29 cellular contexts compared by ENCODE assay signal in genomic region chr5:75571547-75571946, GRCh38. TPM values are rescaled to one million over a fixed set of nuclear protein-coding genes. Genes with fewer than 3 reads are reported as not detected.
DNase-seq lines count a peak whose midpoint lies in the region; ATAC-seq, FAIRE-seq and TF ChIP-seq lines count a peak whose summit lies in the region.
"Had no signal": no experiment of that assay in that cellular context is flagged by ENCODE, and none has a peak within 500 bp of the region (broad histone marks: within the 10 kb centered on the region; RNA-seq: fewer than 3 reads in every experiment).

No MANE protein-coding gene starts in this region.

- WGBS in GM12878 (ENCODE audit: insufficient coverage, insufficient replicate concordance, low lambda C conversion rate, missing lambda C conversion rate) = 28% methylated on average over 2 of the region's 2 CpGs

- TF ChIP-seq EP300 in GM12878 (IDR thresholded peaks at IDR 0.05; ENCODE audit: borderline replicate concordance in 1 of 2, control insufficient read depth in 1 of 2, low read depth in 2 of 2, low read length in 2 of 2) = 0 out of 4 replicates have a peak, but pooled peaks of 1 of the 2 experiments have one; percentile 12

- H3K36me3 Mint-ChIP-seq in stimulated activated naive B cell treated with anti-CD40 and anti-IgM and Interleukin-4, amounts not matched to agents 10 μg/mL and 1 μg/mL and 100 μg/mL, for 72 hours = peaks cover 14 to 17% of the 10 kb centered on the region in 2 donors

- no peak overlapping the region for H3K4me3 Mint-ChIP-seq in stimulated activated naive B cell treated with anti-CD40 and anti-IgM and Interleukin-4, amounts not matched to agents 10 μg/mL and 1 μg/mL and 100 μg/mL, for 72 hours
- H3K4me3 Mint-ChIP-seq: activated naive CD8-positive, alpha-beta T cell; central memory CD8-positive, alpha-beta T cell; T-helper 1 cell treated with Interleukin-12 subunit alpha and Interleukin-12 subunit beta and Interleukin-4 antibody, amounts not matched to agents 30 μg/mL and 1 μg/mL, for 36 hours had no signal

- H3K4me1 Mint-ChIP-seq in stimulated activated naive B cell treated with anti-CD40 and anti-IgM and Interleukin-4, amounts not matched to agents 10 μg/mL and 1 μg/mL and 100 μg/mL, for 72 hours = peaks cover 22 to 53% of the 10 kb centered on the region in 2 donors

- FAIRE-seq in GM12878 (lab: Jason Lieb, UNC) = no peak
- FAIRE-seq: astrocyte had no signal

- in situ Hi-C loops in GM12878 (cut with MboI) = no loop called here

- intact Hi-C loops in GM12878 (cut with micrococcal nuclease; ENCODE audit: unreplicated experiment) = no loop called here

- peak overlapping the region; percentile 44 for H3K4me2 ChIP-seq in GM12878 (ENCODE audit: control insufficient read depth, insufficient read depth)
- H3K4me2 ChIP-seq: hepatocyte, KMS-11 had no signal

- SMC1A ChIA-PET in GM12878 (lab: Charles Lee; ENCODE audit: uncharacterized antibody, unreplicated experiment) = interaction anchor here (0.6 to 8.3 kb wide), 6 partner anchors 47 to 90 kb away, joined by 3 to 60 read pairs (median 8); partner anchors contain the start of genes CERT1 and POLK

- peaks cover 20% of the 10 kb centered on the region for H3K79me2 ChIP-seq in GM12878 (ENCODE audit: control insufficient read depth, insufficient read depth, low read length)

- H3K4me1 ChIP-seq in GM12878 (ENCODE audit: control insufficient read depth, insufficient read depth, low read length) = peaks cover 32% of the 10 kb centered on the region
- H3K4me1 ChIP-seq: prostate gland had no signal

- ATAC-seq in GM12878 = no peak
- no peak for ATAC-seq in stimulated activated naive B cell treated with anti-CD40 and anti-IgM and Interleukin-4, amounts not matched to agents 10 μg/mL and 1 μg/mL and 100 μg/mL, for 72 hours (replicated peaks)
- ATAC-seq: HCT116 had no signal

- H3K36me3 ChIP-seq in GM12878 (ENCODE audit: control insufficient read depth in 2 of 2, insufficient read depth in 2 of 2, low read length in 1 of 2) = 0 out of 4 replicates have a peak, but pooled peaks cover 0 to 3% of the 10 kb centered on the region in 2 experiments
- H3K36me3 ChIP-seq: prostate gland had no signal

- peak overlapping the region; percentile 62 for H3K27ac Mint-ChIP-seq in stimulated activated naive B cell treated with anti-CD40 and anti-IgM and Interleukin-4, amounts not matched to agents 10 μg/mL and 1 μg/mL and 100 μg/mL, for 72 hours
- H3K27ac Mint-ChIP-seq: activated naive CD8-positive, alpha-beta T cell; activated T-helper 2 cell treated with anti-CD3 and anti-CD28 coated beads, Interferon-gamma antibody, Interleukin-2, Interleukin-4, amounts not matched to agents 10 μg/mL and 5 μg/mL and 100 μg/mL, durations not matched to agents 14 hours and 24 hours and 36 hours; T-helper 1 cell treated with Interleukin-12 subunit alpha and Interleukin-12 subunit beta and Interleukin-4 antibody, amounts not matched to agents 30 μg/mL and 1 μg/mL, for 36 hours had no signal

- CTCF ChIA-PET in GM12878 (lab: Yijun Ruan, JAX) = interaction anchor here (1.6 kb wide), 1 partner anchor 58 kb away, joined by 3 read pairs; no protein-coding TSS in a partner anchor

- no peak for TF ChIP-seq POLR2A in GM12878 (IDR thresholded peaks at IDR 0.05; ENCODE audit: low read depth, low read length)

- no peak overlapping the region for H3K27ac ChIP-seq in GM12878 (ENCODE audit: control insufficient read depth, insufficient read depth)
- H3K27ac ChIP-seq: hepatocyte, KMS-11, Peyer's patch, prostate gland, SJSA1, vagina, VCaP had no signal

- TF ChIP-seq RAD21 in GM12878 (IDR thresholded peaks at IDR 0.05; ENCODE audit: insufficient read depth, low read depth, low read length) = no peak

- BruUV-seq in GM12878 (replicated peaks; lab: Mats Ljungman, UMichigan) = no TSS peak

- no peaks in the 10 kb centered on the region for H4K20me1 ChIP-seq in GM12878 (ENCODE audit: control insufficient read depth, insufficient read depth)

- H3K9ac ChIP-seq in GM12878 (ENCODE audit: control insufficient read depth, insufficient read depth, low read length) = no peak overlapping the region
- H3K9ac ChIP-seq: KMS-11 had no signal

- RAD21 ChIA-PET in GM12878 (lab: Charles Lee; ENCODE audit: unreplicated experiment) = interaction anchor here (0.7 to 1.5 kb wide), 4 partner anchors 55 to 98 kb away, joined by 3 to 9 read pairs (median 5); no protein-coding TSS in a partner anchor

- no peak overlapping the region for H2AFZ ChIP-seq in GM12878 (ENCODE audit: control insufficient read depth, low read depth, low read length)
- H2AFZ ChIP-seq: hepatocyte had no signal

- POLR2A ChIA-PET in GM12878 (lab: Charles Lee) = interaction anchor here (0.9 kb wide), 1 partner anchor 10 kb away, joined by 3 read pairs; no protein-coding TSS in a partner anchor

- peaks cover 0 to 1% of the 10 kb centered on the region in 2 donors for H3K9me3 Mint-ChIP-seq in stimulated activated naive B cell treated with anti-CD40 and anti-IgM and Interleukin-4, amounts not matched to agents 10 μg/mL and 1 μg/mL and 100 μg/mL, for 72 hours
- H3K9me3 Mint-ChIP-seq: activated T-helper 2 cell treated with anti-CD3 and anti-CD28 coated beads, Interferon-gamma antibody, Interleukin-2, Interleukin-4, amounts not matched to agents 10 μg/mL and 5 μg/mL and 100 μg/mL, durations not matched to agents 14 hours and 24 hours and 36 hours; central memory CD8-positive, alpha-beta T cell had no signal

- peaks cover 4% of the 10 kb centered on the region; the same call in 2 of the 3 replicates for H3K9me3 ChIP-seq in GM12878 (replicated peaks; ENCODE audit: control insufficient read depth, insufficient read depth, low read length)
- H3K9me3 ChIP-seq: Caco-2, Peyer's patch, prostate gland, SJSA1, vagina had no signal

- H3K4me3 ChIP-seq in GM12865 (ENCODE audit: low read depth, low read length) (no peak overlapping the region), GM12878 (no peak overlapping the region)
- H3K4me3 ChIP-seq: hepatocyte, Peyer's patch, prostate gland, SJSA1, vagina had no signal

- TF ChIP-seq CTCF in GM12865 (IDR thresholded peaks at IDR 0.05; ENCODE audit: insufficient read depth, low read depth, low read length, missing control alignments) (no peak), GM12878 (IDR thresholded peaks at IDR 0.05 in 2 of 3, conservative IDR thresholded peaks at IDR 0.05 in 1 of 3; ENCODE audit: control insufficient read depth in 2 of 3, extremely low read depth in 1 of 3, insufficient read depth in 1 of 3, low read depth in 3 of 3, low read length in 3 of 3) (no peak)

- no peaks in the 10 kb centered on the region for H3K27me3 ChIP-seq in GM12878 (replicated peaks in 1 of 2; ENCODE audit: control insufficient read depth in 2 of 2, insufficient read depth in 2 of 2, low read length in 1 of 2)
- H3K27me3 ChIP-seq: hepatocyte, Peyer's patch, SJSA1, vagina had no signal

- no peaks in the 10 kb centered on the region for H3K27me3 Mint-ChIP-seq in stimulated activated naive B cell treated with anti-CD40 and anti-IgM and Interleukin-4, amounts not matched to agents 10 μg/mL and 1 μg/mL and 100 μg/mL, for 72 hours
- H3K27me3 Mint-ChIP-seq: activated naive CD8-positive, alpha-beta T cell; central memory CD8-positive, alpha-beta T cell had no signal

- DNase-seq in GM12865 (ENCODE audit: low read depth) (peak; percentile 28), NAMALWA (ENCODE audit: low spot score) (peak; percentile 31), GM12878 (ENCODE audit: low read depth, low spot score) (no peak), DMS53 (lab: John Stamatoyannopoulos, UW) (no peak), NCI-H2196 (lab: John Stamatoyannopoulos, UW; ENCODE audit: unreplicated experiment) (no peak)
- no peak for DNase-seq in stimulated activated naive B cell treated with anti-CD40 and anti-IgM and Interleukin-4, amounts not matched to agents 10 μg/mL and 1 μg/mL and 100 μg/mL, for 72 hours
- DNase-seq in activated CD8-positive, alpha-beta memory T cell treated with anti-CD3 and anti-CD28 coated beads for 24 hours = no peak
- DNase-seq: activated CD4-positive, alpha-beta T cell treated with anti-CD3 and anti-CD28 coated beads, Interleukin-2, amount 50 U/mL, for 1 hour; activated CD8-positive, alpha-beta memory T cell treated with anti-CD3 and anti-CD28 coated beads, Interleukin-2, amount 50 U/mL, for 48 hours; AML-193; Caco-2; foreskin fibroblast; NCI-H1092 treated with DMSO at 0.1 percent for 48 hours; NCI-H2029; NCI-H345; NCI-H774; Peyer's patch had no signal

RNA-seq across cellular contexts. Expression of gene ANKDD1B, which starts 39.7 kb away (rescaled TPM):
- 2.4 and 2.8 TPM in 2 replicates for total RNA-seq in GM12878 (2013; cell fraction: nucleolus; rRNA removed)
- 0.73 and 1.0 TPM in 2 replicates for total RNA-seq in GM12878 (2014; rRNA removed)
- total RNA-seq in GM12878 (2014; rRNA removed; fragmentation: Illumina TruSeq; extraction: Trizol) = 0.83 and 0.98 TPM in 2 replicates
- 0.66 and 0.87 TPM in 2 replicates for total RNA-seq in GM12878 (2021)
- 0.21 TPM for polyA plus RNA-seq in GM12878 (2011; ENCODE audit: low read depth)
- polyA plus RNA-seq in GM12878 (2011; rRNA removed) = 0.68 and 1.1 TPM in 2 replicates
- 0.05 and 0.12 TPM in 2 replicates for polyA plus RNA-seq in GM12878 (2011; cell fraction: cytosol; rRNA removed)
- 1.3 and 1.6 TPM in 2 replicates for polyA plus RNA-seq in GM12878 (2011; cell fraction: nucleus; rRNA removed)
- polyA plus RNA-seq in GM12878 (2012) = 0.52 and 0.70 TPM in 2 replicates
- polyA plus RNA-seq in GM12878 (2014; fragmentation: Illumina TruSeq; extraction: Trizol) = 0.65 and 0.72 TPM in 2 replicates
- 1 to 10 TPM; 1.4 to 2.4 TPM for polyA plus RNA-seq in GM12878 (2014; fragmentation: Nextera tagmentation; extraction: Ambion mirVana)
- 0.39 and 0.65 TPM in 2 replicates for polyA plus RNA-seq in GM12878 (2014; rRNA removed)
- 1 to 10 TPM in 1 of 2 experiments, under 1 TPM in 1; 0.34 to 1.0 TPM for polyA plus RNA-seq in GM12878 (2016; fragmentation: Nextera tagmentation; extraction: Ambion mirVana)
- 0.29 and 1.3 TPM in 2 replicates for polyA minus RNA-seq in GM12878 (2011; rRNA and poly(A)+ RNA removed)
- not detected in 2 replicates for polyA minus RNA-seq in GM12878 (2011; cell fraction: cytosol; rRNA and poly(A)+ RNA removed)
- polyA minus RNA-seq in GM12878 (2011; cell fraction: nucleus; rRNA and poly(A)+ RNA removed) = 0.97 and 2.9 TPM in 2 replicates
- total RNA-seq: vagina had no signal

RNA-seq across cellular contexts. Expression of gene POLK, which starts 59.9 kb away (rescaled TPM):
- total RNA-seq in GM12878 (2013; cell fraction: nucleolus; rRNA removed) = 231 and 234 TPM in 2 replicates
- 29.0 and 36.8 TPM in 2 replicates for total RNA-seq in GM12878 (2014; rRNA removed)
- 39.9 and 42.0 TPM in 2 replicates for total RNA-seq in GM12878 (2014; rRNA removed; fragmentation: Illumina TruSeq; extraction: Trizol)
- total RNA-seq in GM12878 (2021) = 25.6 and 26.6 TPM in 2 replicates
- 7.1 TPM for polyA plus RNA-seq in GM12878 (2011; ENCODE audit: low read depth)
- 47.6 and 75.0 TPM in 2 replicates for polyA plus RNA-seq in GM12878 (2011; rRNA removed)
- 15.9 and 19.4 TPM in 2 replicates for polyA plus RNA-seq in GM12878 (2011; cell fraction: cytosol; rRNA removed)
- 29.1 and 39.9 TPM in 2 replicates for polyA plus RNA-seq in GM12878 (2011; cell fraction: nucleus; rRNA removed)
- polyA plus RNA-seq in GM12878 (2012) = 10.4 and 16.5 TPM in 2 replicates
- polyA plus RNA-seq in GM12878 (2014; fragmentation: Illumina TruSeq; extraction: Trizol) = 36.7 and 44.0 TPM in 2 replicates
- 10 to 100 TPM; 10.4 to 10.7 TPM for polyA plus RNA-seq in GM12878 (2014; fragmentation: Nextera tagmentation; extraction: Ambion mirVana)
- polyA plus RNA-seq in GM12878 (2014; rRNA removed) = 15.0 and 20.9 TPM in 2 replicates
- polyA plus RNA-seq in GM12878 (2016; fragmentation: Nextera tagmentation; extraction: Ambion mirVana) = 10 to 100 TPM; 29.0 to 32.0 TPM
- polyA minus RNA-seq in GM12878 (2011; rRNA and poly(A)+ RNA removed) = 50.9 and 127 TPM in 2 replicates
- polyA minus RNA-seq in GM12878 (2011; cell fraction: cytosol; rRNA and poly(A)+ RNA removed) = 17.5 and 25.1 TPM in 2 replicates
- polyA minus RNA-seq in GM12878 (2011; cell fraction: nucleus; rRNA and poly(A)+ RNA removed) = 33.9 and 57.1 TPM in 2 replicates

Comparison
In these comparisons a context has a peak if more than half of its experiments do, and no peak if none do; other contexts are left out.
1. DNase-seq: peak in GM12865 (single experiment) and NAMALWA (single experiment); none in GM12878 (single experiment), stimulated activated naive B cell treated with anti-CD40 and anti-IgM and Interleukin-4, amounts not matched to agents 10 μg/mL and 1 μg/mL and 100 μg/mL, for 72 hours (single experiment), activated CD8-positive, alpha-beta memory T cell treated with anti-CD3 and anti-CD28 coated beads for 24 hours (single experiment), DMS53 (single experiment) and NCI-H2196 (single experiment).